Comparison of ENCODE assay signal across 9 cellular contexts in genomic region chr1:97820470-97821188, GRCh38.
DNase-seq lines count a peak whose midpoint lies in the region; ATAC-seq, FAIRE-seq and TF ChIP-seq lines count a peak whose summit lies in the region.
"Had no signal": no experiment of that assay in that cellular context is flagged by ENCODE, and none has a peak within 500 bp of the region (broad histone marks: within the 10 kb centered on the region; RNA-seq: fewer than 3 reads in every experiment).

No MANE protein-coding gene starts in this region.

- peak; percentile 73 for ATAC-seq in GM18870 (IDR thresholded peaks at IDR 0.05; ENCODE audit: unreplicated experiment)
- peak; percentile 84 for ATAC-seq in HG03565 (IDR thresholded peaks at IDR 0.05; ENCODE audit: unreplicated experiment)

- H3K36me3 ChIP-seq in SU-DHL-6 (ENCODE audit: low read length): no peaks in the 10 kb centered on the region
- no peaks in the 10 kb centered on the region for H3K36me3 ChIP-seq in suprapubic skin

- no peak for TF ChIP-seq POLR2A in suprapubic skin (IDR thresholded peaks at IDR 0.05)

- no peaks in the 10 kb centered on the region for H4K20me1 ChIP-seq in SU-DHL-6 (ENCODE audit: low read depth, low read length)

- no peaks in the 10 kb centered on the region for H3F3A ChIP-seq in SU-DHL-6 (ENCODE audit: insufficient read depth)

- DNase-seq in AG10803 (ENCODE audit: low read depth): peak; percentile 40
- no peak for DNase-seq in stimulated activated CD4-positive, alpha-beta T cell treated with anti-CD3 and anti-CD28 coated beads, Interleukin-4, amount 100 ng/mL, for 24 hours
- DNase-seq in suprapubic skin (ENCODE audit: low spot score in 2 of 2): no peak
- DNase-seq in hippocampal formation (lab: John Stamatoyannopoulos, UW): no peak

- 60% methylated on average over 6 of the region's 6 CpGs for WGBS in suprapubic skin

- no peaks in the 10 kb centered on the region for H3K9me3 ChIP-seq in SU-DHL-6 (ENCODE audit: insufficient read depth, low read length)
- H3K9me3 ChIP-seq in suprapubic skin: no peaks in the 10 kb centered on the region

- no peak overlapping the region for H3K9ac ChIP-seq in SU-DHL-6 (ENCODE audit: low read length)

- H3K9me2 ChIP-seq in SU-DHL-6 (replicated peaks; ENCODE audit: insufficient read depth, low read length): no peaks in the 10 kb centered on the region

- H3K4me2 ChIP-seq in SU-DHL-6 (ENCODE audit: low read depth, low read length, poor library complexity, severe bottlenecking): no peak overlapping the region

- H2AFZ ChIP-seq in SU-DHL-6 (ENCODE audit: low read depth, low read length, severe bottlenecking): no peak overlapping the region

- TF ChIP-seq CTCF in AG10803 (conservative IDR thresholded peaks at IDR 0.05; ENCODE audit: low read length): peak; percentile 65
- TF ChIP-seq CTCF in SU-DHL-6 (IDR thresholded peaks at IDR 0.05; ENCODE audit: insufficient read depth, low read length, poor library complexity, severe bottlenecking): peak; percentile 30
- peak in 1 of 2 donors; percentile 21 for TF ChIP-seq CTCF in suprapubic skin (IDR thresholded peaks at IDR 0.05)

- peak; percentile 98 for FAIRE-seq in islet of Langerhans (lab: Jason Lieb, UNC)
- FAIRE-seq: endometrium had no signal

- no peak for TF ChIP-seq EP300 in suprapubic skin (IDR thresholded peaks at IDR 0.05)

- H3K27me3 ChIP-seq in SU-DHL-6 (ENCODE audit: low read length) (no peaks in the 10 kb centered on the region), suprapubic skin (no peaks in the 10 kb centered on the region)

- no peaks in the 10 kb centered on the region for H3K4me1 ChIP-seq in suprapubic skin

- H3K4me3 ChIP-seq in AG10803 (ENCODE audit: low read length) (no peak overlapping the region), SU-DHL-6 (ENCODE audit: insufficient read depth, low read length, poor library complexity, severe bottlenecking) (no peak overlapping the region), suprapubic skin (no peak overlapping the region)

- no peaks in the 10 kb centered on the region for H3K79me2 ChIP-seq in SU-DHL-6 (ENCODE audit: insufficient read depth, low read length)

- H3K27ac ChIP-seq in SU-DHL-6 (ENCODE audit: low read depth, low read length) (no peak overlapping the region), suprapubic skin (no peak overlapping the region)
